ENCODE assay signal across 9 cellular contexts in genomic region chr1:27137022-27137542, GRCh38. TPM values are rescaled to one million over a fixed set of nuclear protein-coding genes. Genes with fewer than 3 reads are reported as not detected.
DNase-seq lines count a peak whose midpoint lies in the region; ATAC-seq, FAIRE-seq and TF ChIP-seq lines count a peak whose summit lies in the region.
"Had no signal": no experiment of that assay in that cellular context is flagged by ENCODE, and none has a peak within 500 bp of the region (broad histone marks: within the 10 kb centered on the region; RNA-seq: fewer than 3 reads in every experiment).

No MANE protein-coding gene starts in this region.

- H3K9me3 ChIP-seq in left lung = no peaks in the 10 kb centered on the region

- DNase-seq in GM18507 (ENCODE audit: extremely low spot score, insufficient read length, low read depth) = peak; percentile 47
- DNase-seq in activated gamma-delta T cell treated with anti-CD3 and anti-CD28 coated beads, Interleukin-2, amount 50 U/mL, for 16 hours (ENCODE audit: low read depth) = peak; percentile 71
- peak; percentile 84 to 92 for DNase-seq in left lung
- peak; percentile 38 to 49 for DNase-seq in stimulated activated CD8-positive, alpha-beta memory T cell treated with anti-CD3 and anti-CD28 coated beads, Interleukin-15, amount 100 ng/mL, for 4 hours (ENCODE audit: low read depth in 2 of 2)
- no peak for DNase-seq in kidney tubule cell (ENCODE audit: low spot score)

- FAIRE-seq in GM18507 (lab: Jason Lieb, UNC) = peak; percentile 70
- FAIRE-seq: keratinocyte had no signal

- peak overlapping the region; percentile 81 to 93 for H3K27ac ChIP-seq in left lung

- no peak overlapping the region for H3K4me3 ChIP-seq in left lung

- TF ChIP-seq CTCF in left lung (IDR thresholded peaks at IDR 0.05) = no peak

- ATAC-seq in left lung (peak; percentile 47), HG03097 (IDR thresholded peaks at IDR 0.05; ENCODE audit: low FRiP score, unreplicated experiment) (no peak), HG03565 (IDR thresholded peaks at IDR 0.05; ENCODE audit: unreplicated experiment) (no peak)

- H3K4me1 ChIP-seq in left lung = peaks cover 15 to 87% of the 10 kb centered on the region in 2 donors

- intact Hi-C loops in left lung (cut with DNase I) = no loop called here

- H3K36me3 ChIP-seq in left lung = no peaks in the 10 kb centered on the region

- H3K27me3 ChIP-seq in left lung = no peaks in the 10 kb centered on the region

TF ChIP-seq in PFSK-1, 5 proteins besides CTCF, POLR2A, EP300 and RAD21:
- no peak for TF ChIP-seq FOXP2 (optimal IDR thresholded peaks at IDR 0.05; ENCODE audit: borderline replicate concordance, extremely low read depth, extremely low read length, insufficient read depth)
- TF ChIP-seq TAF1 (IDR thresholded peaks at IDR 0.05; ENCODE audit: borderline replicate concordance, insufficient read depth, low read length) = no peak
- TF ChIP-seq SIN3A (IDR thresholded peaks at IDR 0.05; ENCODE audit: borderline replicate concordance, insufficient read depth, low read length) = 0 out of 2 replicates have a peak, but pooled peaks have one; percentile 35
- TF ChIP-seq, protein P1, sequence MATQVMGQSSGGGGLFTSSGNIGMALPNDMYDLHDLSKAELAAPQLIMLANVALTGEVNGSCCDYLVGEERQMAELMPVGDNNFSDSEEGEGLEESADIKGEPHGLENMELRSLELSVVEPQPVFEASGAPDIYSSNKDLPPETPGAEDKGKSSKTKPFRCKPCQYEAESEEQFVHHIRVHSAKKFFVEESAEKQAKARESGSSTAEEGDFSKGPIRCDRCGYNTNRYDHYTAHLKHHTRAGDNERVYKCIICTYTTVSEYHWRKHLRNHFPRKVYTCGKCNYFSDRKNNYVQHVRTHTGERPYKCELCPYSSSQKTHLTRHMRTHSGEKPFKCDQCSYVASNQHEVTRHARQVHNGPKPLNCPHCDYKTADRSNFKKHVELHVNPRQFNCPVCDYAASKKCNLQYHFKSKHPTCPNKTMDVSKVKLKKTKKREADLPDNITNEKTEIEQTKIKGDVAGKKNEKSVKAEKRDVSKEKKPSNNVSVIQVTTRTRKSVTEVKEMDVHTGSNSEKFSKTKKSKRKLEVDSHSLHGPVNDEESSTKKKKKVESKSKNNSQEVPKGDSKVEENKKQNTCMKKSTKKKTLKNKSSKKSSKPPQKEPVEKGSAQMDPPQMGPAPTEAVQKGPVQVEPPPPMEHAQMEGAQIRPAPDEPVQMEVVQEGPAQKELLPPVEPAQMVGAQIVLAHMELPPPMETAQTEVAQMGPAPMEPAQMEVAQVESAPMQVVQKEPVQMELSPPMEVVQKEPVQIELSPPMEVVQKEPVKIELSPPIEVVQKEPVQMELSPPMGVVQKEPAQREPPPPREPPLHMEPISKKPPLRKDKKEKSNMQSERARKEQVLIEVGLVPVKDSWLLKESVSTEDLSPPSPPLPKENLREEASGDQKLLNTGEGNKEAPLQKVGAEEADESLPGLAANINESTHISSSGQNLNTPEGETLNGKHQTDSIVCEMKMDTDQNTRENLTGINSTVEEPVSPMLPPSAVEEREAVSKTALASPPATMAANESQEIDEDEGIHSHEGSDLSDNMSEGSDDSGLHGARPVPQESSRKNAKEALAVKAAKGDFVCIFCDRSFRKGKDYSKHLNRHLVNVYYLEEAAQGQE (IDR thresholded peaks at IDR 0.05; ENCODE audit: insufficient read depth in 1 of 2, low read depth in 2 of 2, low read length in 2 of 2) = no peak
- 0 out of 2 replicates have a peak, but pooled peaks have one; percentile 19 for TF ChIP-seq POLR2AphosphoS5 (IDR thresholded peaks at IDR 0.05; ENCODE audit: low read depth, low read length)
TF ChIP-seq in PFSK-1: peak in this region for 2.

RNA-seq across cellular contexts. Expression of gene SLC9A1, which starts 17.8 kb away (rescaled TPM):
- polyA plus RNA-seq in PFSK-1 (2012; ENCODE audit: insufficient read length, low read depth) = 55.9 TPM
- 10 to 100 TPM; 47.1 to 63.8 TPM for total RNA-seq in left lung
